8 cellular contexts compared by ENCODE assay signal in genomic region chr10:71766717-71767419, GRCh38. TPM values are rescaled to one million over a fixed set of nuclear protein-coding genes. Genes with fewer than 3 reads are reported as not detected.
DNase-seq lines count a peak whose midpoint lies in the region; ATAC-seq and TF ChIP-seq lines count a peak whose summit lies in the region.

No MANE protein-coding gene starts in this region.

- intact Hi-C loops in CD4-positive, alpha-beta T cell (cut with DNase I, micrococcal nuclease): no loop called here

- DNase-seq in CD4-positive, alpha-beta T cell: no peak
- DNase-seq in NB4 (ENCODE audit: low read depth) (peak; percentile 33), chondrocyte (ENCODE audit: low spot score) (peak; percentile 59), lung (ENCODE audit: low spot score) (peak; percentile 82), type B pancreatic cell (ENCODE audit: extremely low spot score, unreplicated experiment) (no peak), pons (ENCODE audit: low spot score) (no peak), occipital lobe (lab: John Stamatoyannopoulos, UW) (no peak)

- peak overlapping the region; percentile 95 for H3K27ac Mint-ChIP-seq in CD4-positive, alpha-beta T cell
- H3K27ac Mint-ChIP-seq in chondrocyte (ENCODE audit: unreplicated experiment) (peak overlapping the region; percentile 8), type B pancreatic cell (peak overlapping the region; percentile 93)

- no peaks in the 10 kb centered on the region for H3K9me3 ChIP-seq in CD4-positive, alpha-beta T cell (ENCODE audit: control insufficient read depth, low read length)
- H3K9me3 ChIP-seq in lung (ENCODE audit: control insufficient read depth in 2 of 2, insufficient read depth in 1 of 2, low read length in 1 of 2): no peaks in the 10 kb centered on the region

- POLR2A ChIA-PET in CD4-positive, alpha-beta T cell (lab: Charles Lee): interaction anchor here (0.7 to 14.6 kb wide), 7 partner anchors 10 to 1363 kb away, joined by 3 to 416 read pairs (median 3); partner anchors contain the start of gene EIF4EBP2

- peaks cover 32 to 60% of the 10 kb centered on the region in 2 donors for H3K4me1 ChIP-seq in lung (ENCODE audit: control insufficient read depth in 2 of 2, insufficient read depth in 2 of 2, low read length in 2 of 2)

- peaks cover 98% of the 10 kb centered on the region for H3K4me1 Mint-ChIP-seq in CD4-positive, alpha-beta T cell (ENCODE audit: low read depth)
- H3K4me1 Mint-ChIP-seq in chondrocyte (ENCODE audit: low read depth): peaks cover 24% of the 10 kb centered on the region
- peaks cover 19% of the 10 kb centered on the region for H3K4me1 Mint-ChIP-seq in type B pancreatic cell (ENCODE audit: unreplicated experiment)

- H3K4me3 Mint-ChIP-seq in CD4-positive, alpha-beta T cell: peak overlapping the region; percentile 70
- no peak overlapping the region for H3K4me3 Mint-ChIP-seq in chondrocyte (ENCODE audit: unreplicated experiment)
- H3K4me3 Mint-ChIP-seq in type B pancreatic cell: peak overlapping the region; percentile 71

- no peaks in the 10 kb centered on the region for H3K9me3 Mint-ChIP-seq in CD4-positive, alpha-beta T cell
- H3K9me3 Mint-ChIP-seq in chondrocyte (ENCODE audit: low read depth) (no peaks in the 10 kb centered on the region), type B pancreatic cell (no peaks in the 10 kb centered on the region)

- CTCF ChIA-PET in CD4-positive, alpha-beta T cell (lab: Charles Lee): interaction anchor here (0.8 to 3.9 kb wide), 5 partner anchors 10 to 129 kb away, joined by 3 to 16 read pairs (median 3); no protein-coding TSS in a partner anchor

- peak overlapping the region; percentile 74 for H3K27ac ChIP-seq in CD4-positive, alpha-beta T cell (ENCODE audit: low read depth, low read length)
- peak overlapping the region; percentile 80 to 92 for H3K27ac ChIP-seq in lung (ENCODE audit: low read depth in 1 of 2, low read length in 1 of 2)

- H3K4me3 ChIP-seq in NB4 (ENCODE audit: low read depth, low read length) (no peak overlapping the region), lung (no peak overlapping the region)

- peaks cover 95% of the 10 kb centered on the region for H3K36me3 Mint-ChIP-seq in CD4-positive, alpha-beta T cell (ENCODE audit: low read depth)
- H3K36me3 Mint-ChIP-seq in chondrocyte (ENCODE audit: low read depth): no peaks in the 10 kb centered on the region
- H3K36me3 Mint-ChIP-seq in type B pancreatic cell: peaks cover 5% of the 10 kb centered on the region

- WGBS in lung, 2 donors: 28 to 64% methylated on average over 10 of the region's 10 CpGs

- no peak for TF ChIP-seq CTCF in CD4-positive, alpha-beta T cell (IDR thresholded peaks at IDR 0.05)
- TF ChIP-seq CTCF in NB4 (IDR thresholded peaks at IDR 0.05; ENCODE audit: low read depth, low read length) (no peak), chondrocyte (IDR thresholded peaks at IDR 0.05) (no peak), lung (IDR thresholded peaks at IDR 0.05; ENCODE audit: control extremely low read depth, extremely low read depth) (no peak), type B pancreatic cell (conservative IDR thresholded peaks at IDR 0.05) (no peak)

- TF ChIP-seq POLR2A in NB4 (IDR thresholded peaks at IDR 0.05; ENCODE audit: extremely low read depth, insufficient read length): no peak

- ATAC-seq in CD4-positive, alpha-beta T cell (ENCODE audit: poor library complexity): no peak
- ATAC-seq in lung (ENCODE audit: insufficient read depth, low FRiP score): peak; percentile 64
- ATAC-seq in GM18867 (IDR thresholded peaks at IDR 0.05; ENCODE audit: unreplicated experiment): no peak

- no peaks in the 10 kb centered on the region for H3K27me3 Mint-ChIP-seq in CD4-positive, alpha-beta T cell
- H3K27me3 Mint-ChIP-seq in chondrocyte (ENCODE audit: low read depth): peaks cover 3% of the 10 kb centered on the region
- H3K27me3 Mint-ChIP-seq in type B pancreatic cell: no peaks in the 10 kb centered on the region

- H3K27me3 ChIP-seq in CD4-positive, alpha-beta T cell (ENCODE audit: control insufficient read depth, insufficient read depth, low read length): no peaks in the 10 kb centered on the region
- H3K27me3 ChIP-seq in lung (ENCODE audit: control insufficient read depth, insufficient read depth): no peaks in the 10 kb centered on the region

- peaks cover 0 to 2% of the 10 kb centered on the region in 2 donors for H3K36me3 ChIP-seq in lung (ENCODE audit: control insufficient read depth in 2 of 2, insufficient read depth in 2 of 2, low read length in 2 of 2)

RNA-seq across cellular contexts. Expression of gene VSIR, which starts 6.5 kb away (rescaled TPM):
- 10 to 100 TPM; 86.2 to 91.4 TPM for total RNA-seq in CD4-positive, alpha-beta T cell
- total RNA-seq in chondrocyte (0.49 to 1.3 TPM in 2 of 3 replicates, not detected in the other), lung (100 to 1,000 TPM in 1 of 2 donors, 10 to 100 TPM in 1; 55.2 to 114 TPM), type B pancreatic cell (ENCODE audit: low replicate concordance) (47.0 and 82.1 TPM in 2 replicates), occipital lobe (8.1 TPM)
- 100 to 1,000 TPM in 1 of 2 donors, 10 to 100 TPM in 1; 32.3 to 244 TPM for polyA plus RNA-seq in lung

RNA-seq across cellular contexts. Expression of gene C10orf105, which starts 47.3 kb away (rescaled TPM):
- total RNA-seq in CD4-positive, alpha-beta T cell: under 1 TPM; 0.25 to 0.36 TPM
- total RNA-seq in chondrocyte (not detected in 3 replicates), lung (under 1 TPM; 0.14 to 0.58 TPM), type B pancreatic cell (ENCODE audit: low replicate concordance) (0.31 TPM in 1 of 2 replicates, not detected in the other), occipital lobe (under 0.01 TPM)
- polyA plus RNA-seq in lung: under 1 TPM; 0.20 to 0.34 TPM

Comparison
In these comparisons a context has a peak if more than half of its experiments do, and no peak if none do; other contexts are left out.
1. DNase-seq: peak in NB4 (single experiment), chondrocyte (single experiment) and lung (single experiment); none in CD4-positive, alpha-beta T cell (0 of 10), type B pancreatic cell (single experiment), pons (single experiment) and occipital lobe (single experiment).
2. H3K27ac Mint-ChIP-seq: peak in every context shown above with its lines; median percentile 95 in CD4-positive, alpha-beta T cell; 93 in type B pancreatic cell; 8 in chondrocyte.